In the genomic region with DNA sequence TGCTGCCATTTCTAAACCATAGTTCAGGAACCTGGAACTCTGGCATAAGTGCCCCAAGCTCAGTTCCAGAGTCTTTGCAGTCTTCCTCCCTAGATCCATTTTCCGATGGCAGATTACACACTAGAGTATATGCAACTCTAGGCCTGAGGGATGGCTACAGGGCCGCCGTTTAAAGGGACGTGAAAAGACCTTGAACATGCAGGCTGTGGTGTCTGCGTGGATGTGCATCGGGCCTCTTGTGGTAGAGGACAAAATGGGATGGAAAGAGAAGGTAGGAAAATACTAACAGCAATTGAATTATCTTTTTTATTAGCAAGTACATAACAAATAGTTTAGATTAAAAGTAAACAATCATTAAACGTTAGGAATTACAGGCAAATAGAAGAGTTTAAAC, we compare ENCODE assay signal across 2 cellular contexts.
TF ChIP-seq lines count a peak whose summit lies in the region.

No MANE protein-coding gene starts in this region.

TF ChIP-seq in GM23338, 12 proteins besides CTCF, POLR2A, EP300 and RAD21 (continues in another document):
- TF ChIP-seq NANOG (IDR thresholded peaks at IDR 0.05; ENCODE audit: borderline replicate concordance) (no peak), POLR2AphosphoS5 (IDR thresholded peaks at IDR 0.05; ENCODE audit: low read depth) (no peak), ZNF331 (CRISPR knock-in tag; IDR thresholded peaks at IDR 0.05; ENCODE audit: low read depth) (no peak), EZH2 (IDR thresholded peaks at IDR 0.05; ENCODE audit: low read depth, unreplicated experiment) (no peak), STAT1 (IDR thresholded peaks at IDR 0.05; ENCODE audit: unreplicated experiment) (no peak), ZNF114 (CRISPR knock-in tag; IDR thresholded peaks at IDR 0.05) (no peak), EZH2phosphoT487 (IDR thresholded peaks at IDR 0.05; ENCODE audit: unreplicated experiment) (no peak)
- TF ChIP-seq, protein P1, sequence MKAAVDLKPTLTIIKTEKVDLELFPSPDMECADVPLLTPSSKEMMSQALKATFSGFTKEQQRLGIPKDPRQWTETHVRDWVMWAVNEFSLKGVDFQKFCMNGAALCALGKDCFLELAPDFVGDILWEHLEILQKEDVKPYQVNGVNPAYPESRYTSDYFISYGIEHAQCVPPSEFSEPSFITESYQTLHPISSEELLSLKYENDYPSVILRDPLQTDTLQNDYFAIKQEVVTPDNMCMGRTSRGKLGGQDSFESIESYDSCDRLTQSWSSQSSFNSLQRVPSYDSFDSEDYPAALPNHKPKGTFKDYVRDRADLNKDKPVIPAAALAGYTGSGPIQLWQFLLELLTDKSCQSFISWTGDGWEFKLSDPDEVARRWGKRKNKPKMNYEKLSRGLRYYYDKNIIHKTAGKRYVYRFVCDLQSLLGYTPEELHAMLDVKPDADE (IDR thresholded peaks at IDR 0.05): no peak
- TF ChIP-seq, protein P2, sequence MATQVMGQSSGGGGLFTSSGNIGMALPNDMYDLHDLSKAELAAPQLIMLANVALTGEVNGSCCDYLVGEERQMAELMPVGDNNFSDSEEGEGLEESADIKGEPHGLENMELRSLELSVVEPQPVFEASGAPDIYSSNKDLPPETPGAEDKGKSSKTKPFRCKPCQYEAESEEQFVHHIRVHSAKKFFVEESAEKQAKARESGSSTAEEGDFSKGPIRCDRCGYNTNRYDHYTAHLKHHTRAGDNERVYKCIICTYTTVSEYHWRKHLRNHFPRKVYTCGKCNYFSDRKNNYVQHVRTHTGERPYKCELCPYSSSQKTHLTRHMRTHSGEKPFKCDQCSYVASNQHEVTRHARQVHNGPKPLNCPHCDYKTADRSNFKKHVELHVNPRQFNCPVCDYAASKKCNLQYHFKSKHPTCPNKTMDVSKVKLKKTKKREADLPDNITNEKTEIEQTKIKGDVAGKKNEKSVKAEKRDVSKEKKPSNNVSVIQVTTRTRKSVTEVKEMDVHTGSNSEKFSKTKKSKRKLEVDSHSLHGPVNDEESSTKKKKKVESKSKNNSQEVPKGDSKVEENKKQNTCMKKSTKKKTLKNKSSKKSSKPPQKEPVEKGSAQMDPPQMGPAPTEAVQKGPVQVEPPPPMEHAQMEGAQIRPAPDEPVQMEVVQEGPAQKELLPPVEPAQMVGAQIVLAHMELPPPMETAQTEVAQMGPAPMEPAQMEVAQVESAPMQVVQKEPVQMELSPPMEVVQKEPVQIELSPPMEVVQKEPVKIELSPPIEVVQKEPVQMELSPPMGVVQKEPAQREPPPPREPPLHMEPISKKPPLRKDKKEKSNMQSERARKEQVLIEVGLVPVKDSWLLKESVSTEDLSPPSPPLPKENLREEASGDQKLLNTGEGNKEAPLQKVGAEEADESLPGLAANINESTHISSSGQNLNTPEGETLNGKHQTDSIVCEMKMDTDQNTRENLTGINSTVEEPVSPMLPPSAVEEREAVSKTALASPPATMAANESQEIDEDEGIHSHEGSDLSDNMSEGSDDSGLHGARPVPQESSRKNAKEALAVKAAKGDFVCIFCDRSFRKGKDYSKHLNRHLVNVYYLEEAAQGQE (IDR thresholded peaks at IDR 0.05; ENCODE audit: unreplicated experiment): no peak
- TF ChIP-seq, protein P3, sequence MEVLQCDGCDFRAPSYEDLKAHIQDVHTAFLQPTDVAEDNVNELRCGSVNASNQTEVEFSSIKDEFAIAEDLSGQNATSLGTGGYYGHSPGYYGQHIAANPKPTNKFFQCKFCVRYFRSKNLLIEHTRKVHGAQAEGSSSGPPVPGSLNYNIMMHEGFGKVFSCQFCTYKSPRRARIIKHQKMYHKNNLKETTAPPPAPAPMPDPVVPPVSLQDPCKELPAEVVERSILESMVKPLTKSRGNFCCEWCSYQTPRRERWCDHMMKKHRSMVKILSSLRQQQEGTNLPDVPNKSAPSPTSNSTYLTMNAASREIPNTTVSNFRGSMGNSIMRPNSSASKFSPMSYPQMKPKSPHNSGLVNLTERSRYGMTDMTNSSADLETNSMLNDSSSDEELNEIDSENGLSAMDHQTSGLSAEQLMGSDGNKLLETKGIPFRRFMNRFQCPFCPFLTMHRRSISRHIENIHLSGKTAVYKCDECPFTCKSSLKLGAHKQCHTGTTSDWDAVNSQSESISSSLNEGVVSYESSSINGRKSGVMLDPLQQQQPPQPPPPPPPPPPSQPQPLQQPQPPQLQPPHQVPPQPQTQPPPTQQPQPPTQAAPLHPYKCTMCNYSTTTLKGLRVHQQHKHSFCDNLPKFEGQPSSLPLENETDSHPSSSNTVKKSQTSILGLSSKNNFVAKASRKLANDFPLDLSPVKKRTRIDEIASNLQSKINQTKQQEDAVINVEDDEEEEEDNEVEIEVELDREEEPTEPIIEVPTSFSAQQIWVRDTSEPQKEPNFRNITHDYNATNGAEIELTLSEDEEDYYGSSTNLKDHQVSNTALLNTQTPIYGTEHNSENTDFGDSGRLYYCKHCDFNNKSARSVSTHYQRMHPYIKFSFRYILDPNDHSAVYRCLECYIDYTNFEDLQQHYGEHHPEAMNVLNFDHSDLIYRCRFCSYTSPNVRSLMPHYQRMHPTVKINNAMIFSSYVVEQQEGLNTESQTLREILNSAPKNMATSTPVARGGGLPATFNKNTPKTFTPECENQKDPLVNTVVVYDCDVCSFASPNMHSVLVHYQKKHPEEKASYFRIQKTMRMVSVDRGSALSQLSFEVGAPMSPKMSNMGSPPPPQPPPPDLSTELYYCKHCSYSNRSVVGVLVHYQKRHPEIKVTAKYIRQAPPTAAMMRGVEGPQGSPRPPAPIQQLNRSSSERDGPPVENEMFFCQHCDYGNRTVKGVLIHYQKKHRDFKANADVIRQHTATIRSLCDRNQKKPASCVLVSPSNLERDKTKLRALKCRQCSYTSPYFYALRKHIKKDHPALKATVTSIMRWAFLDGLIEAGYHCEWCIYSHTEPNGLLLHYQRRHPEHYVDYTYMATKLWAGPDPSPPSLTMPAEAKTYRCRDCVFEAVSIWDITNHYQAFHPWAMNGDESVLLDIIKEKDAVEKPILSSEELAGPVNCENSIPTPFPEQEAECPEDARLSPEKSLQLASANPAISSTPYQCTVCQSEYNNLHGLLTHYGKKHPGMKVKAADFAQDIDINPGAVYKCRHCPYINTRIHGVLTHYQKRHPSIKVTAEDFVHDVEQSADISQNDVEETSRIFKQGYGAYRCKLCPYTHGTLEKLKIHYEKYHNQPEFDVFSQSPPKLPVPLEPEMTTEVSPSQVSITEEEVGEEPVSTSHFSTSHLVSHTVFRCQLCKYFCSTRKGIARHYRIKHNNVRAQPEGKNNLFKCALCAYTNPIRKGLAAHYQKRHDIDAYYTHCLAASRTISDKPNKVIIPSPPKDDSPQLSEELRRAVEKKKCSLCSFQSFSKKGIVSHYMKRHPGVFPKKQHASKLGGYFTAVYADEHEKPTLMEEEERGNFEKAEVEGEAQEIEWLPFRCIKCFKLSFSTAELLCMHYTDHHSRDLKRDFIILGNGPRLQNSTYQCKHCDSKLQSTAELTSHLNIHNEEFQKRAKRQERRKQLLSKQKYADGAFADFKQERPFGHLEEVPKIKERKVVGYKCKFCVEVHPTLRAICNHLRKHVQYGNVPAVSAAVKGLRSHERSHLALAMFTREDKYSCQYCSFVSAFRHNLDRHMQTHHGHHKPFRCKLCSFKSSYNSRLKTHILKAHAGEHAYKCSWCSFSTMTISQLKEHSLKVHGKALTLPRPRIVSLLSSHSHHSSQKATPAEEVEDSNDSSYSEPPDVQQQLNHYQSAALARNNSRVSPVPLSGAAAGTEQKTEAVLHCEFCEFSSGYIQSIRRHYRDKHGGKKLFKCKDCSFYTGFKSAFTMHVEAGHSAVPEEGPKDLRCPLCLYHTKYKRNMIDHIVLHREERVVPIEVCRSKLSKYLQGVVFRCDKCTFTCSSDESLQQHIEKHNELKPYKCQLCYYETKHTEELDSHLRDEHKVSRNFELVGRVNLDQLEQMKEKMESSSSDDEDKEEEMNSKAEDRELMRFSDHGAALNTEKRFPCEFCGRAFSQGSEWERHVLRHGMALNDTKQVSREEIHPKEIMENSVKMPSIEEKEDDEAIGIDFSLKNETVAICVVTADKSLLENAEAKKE (CRISPR knock-in tag; IDR thresholded peaks at IDR 0.05): no peak

TF ChIP-seq in H1, 55 proteins besides CTCF, POLR2A, EP300 and RAD21:
- TF ChIP-seq SAP30 (IDR thresholded peaks at IDR 0.05; ENCODE audit: insufficient read depth, insufficient replicate concordance, low read length): no peak
- no peak for TF ChIP-seq KDM4A (IDR thresholded peaks at IDR 0.05; ENCODE audit: low read depth, low read length, severe bottlenecking)
